8 cellular contexts compared by ENCODE assay signal in the genomic region with DNA sequence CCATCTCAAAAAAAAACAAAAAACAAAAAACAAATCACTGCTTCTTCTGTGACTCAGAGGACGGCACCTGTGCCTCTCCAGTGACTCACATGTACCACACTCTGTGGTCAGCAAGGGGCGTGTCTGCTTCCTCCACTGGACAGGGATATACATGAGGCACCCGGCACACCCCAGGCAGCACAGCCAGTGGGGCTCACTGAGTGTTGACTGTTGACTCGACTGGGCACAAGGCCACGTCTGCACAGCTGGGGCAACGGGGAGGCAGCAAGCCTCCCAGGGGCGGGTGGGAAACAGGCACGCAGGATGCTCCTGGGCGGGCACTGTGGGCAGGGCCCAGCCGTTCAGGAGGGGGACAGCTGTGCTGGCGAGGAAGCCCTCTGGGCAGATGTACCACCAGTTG.
DNase-seq lines count a peak whose midpoint lies in the region; ATAC-seq and FAIRE-seq lines count a peak whose summit lies in the region.

No MANE protein-coding gene starts in this region.

- H3K4me1 ChIP-seq in mesendoderm (ENCODE audit: control insufficient read depth, low read depth, low read length): no peaks in the 10 kb centered on the region

- no peak overlapping the region for H3K23ac ChIP-seq in mesendoderm (ENCODE audit: low read length)

- no peak overlapping the region for H4K5ac ChIP-seq in mesendoderm (ENCODE audit: low read length)

- peak; percentile 87 for DNase-seq in GM04503 (ENCODE audit: low read depth)
- DNase-seq in RCC 7860 (ENCODE audit: low spot score): peak; percentile 93
- peak; percentile 96 for DNase-seq in dermis blood vessel endothelial cell
- peak; percentile 89 for DNase-seq in posterior vena cava (ENCODE audit: low spot score)
- no peak for DNase-seq in mesendoderm
- DNase-seq in occipital lobe (lab: John Stamatoyannopoulos, UW): no peak

- no peak overlapping the region for H2AK5ac ChIP-seq in mesendoderm (ENCODE audit: low read length)

- no peak overlapping the region for H3K18ac ChIP-seq in mesendoderm (ENCODE audit: low read length)

- H2BK120ac ChIP-seq in mesendoderm (ENCODE audit: low read depth, low read length): no peak overlapping the region

- peak; percentile 45 for FAIRE-seq in RCC 7860 (lab: Jason Lieb, UNC)

- no peak overlapping the region for H4K8ac ChIP-seq in mesendoderm (ENCODE audit: low read depth, low read length)

- no peaks in the 10 kb centered on the region for H3K36me3 ChIP-seq in mesendoderm (ENCODE audit: control insufficient read depth, insufficient read depth, low read length)

- H3K79me1 ChIP-seq in mesendoderm (ENCODE audit: low read length): no peaks in the 10 kb centered on the region

- intact Hi-C loops in posterior vena cava (cut with DNase I): no loop called here

- no peak overlapping the region for H3K4ac ChIP-seq in mesendoderm (ENCODE audit: low read depth, low read length)

- H3K4me3 ChIP-seq in mesendoderm (ENCODE audit: low read length): no peak overlapping the region

- no peak overlapping the region for H3K4me2 ChIP-seq in mesendoderm (ENCODE audit: low read length)

- ATAC-seq in HG03354 (IDR thresholded peaks at IDR 0.05; ENCODE audit: poor library complexity, severe bottlenecking, unreplicated experiment) (no peak), GM19452 (IDR thresholded peaks at IDR 0.05; ENCODE audit: unreplicated experiment) (no peak)

- H2BK15ac ChIP-seq in mesendoderm (replicated peaks; ENCODE audit: low read depth): no peak overlapping the region

- H3K9ac ChIP-seq in mesendoderm (ENCODE audit: low read length): no peak overlapping the region

- no peak overlapping the region for H3K27ac ChIP-seq in mesendoderm (ENCODE audit: low read depth, low read length)

- H3K56ac ChIP-seq in mesendoderm (ENCODE audit: low read length): no peak overlapping the region

- H3K27me3 ChIP-seq in mesendoderm (ENCODE audit: insufficient read depth, low read length, poor library complexity): no peaks in the 10 kb centered on the region

- H2BK5ac ChIP-seq in mesendoderm (ENCODE audit: low read length): no peak overlapping the region

- no peaks in the 10 kb centered on the region for H3K79me2 ChIP-seq in mesendoderm (ENCODE audit: control insufficient read depth, insufficient read depth, low read length)

- no CpG with 5 or more reads among the region's 11 CpGs for WGBS in mesendoderm (ENCODE audit: extremely low coverage, insufficient coverage, low lambda C conversion rate)

Comparison
In these comparisons a context has a peak if more than half of its experiments do, and no peak if none do; other contexts are left out.
1. DNase-seq: peak in GM04503 (single experiment), RCC 7860 (single experiment), dermis blood vessel endothelial cell (single experiment) and posterior vena cava (single experiment); none in mesendoderm (single experiment) and occipital lobe (single experiment).